In the genomic region with DNA sequence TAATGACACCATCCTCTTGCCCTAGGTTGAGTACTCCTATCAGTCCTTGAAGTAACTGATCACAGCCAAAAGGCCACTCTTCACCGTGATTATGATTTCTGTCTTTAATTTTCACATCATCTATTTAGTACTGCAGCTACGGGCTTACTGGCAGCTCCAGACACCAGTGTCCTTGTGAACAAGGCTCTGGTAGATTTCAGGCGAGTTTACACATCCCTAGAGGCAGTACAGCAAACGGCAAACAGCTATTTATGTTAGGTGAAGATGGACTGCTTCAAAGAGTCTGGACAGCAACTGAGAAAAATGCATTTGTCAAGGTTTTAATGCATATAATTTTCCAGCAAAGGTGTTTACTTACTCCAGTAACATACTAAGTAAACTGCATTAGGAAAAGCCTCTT, we compare ENCODE assay signal across 19 cellular contexts.
DNase-seq lines count a peak whose midpoint lies in the region; ATAC-seq and TF ChIP-seq lines count a peak whose summit lies in the region.
"Had no signal": no experiment of that assay in that cellular context is flagged by ENCODE, and none has a peak within 500 bp of the region (broad histone marks: within the 10 kb centered on the region; RNA-seq: fewer than 3 reads in every experiment).

No MANE protein-coding gene starts in this region.

- no peaks in the 10 kb centered on the region for H3K9me3 Mint-ChIP-seq in HFFc6

- H3K27me3 ChIP-seq in esophagus muscularis mucosa = no peaks in the 10 kb centered on the region

- H3K27me3 Mint-ChIP-seq in HFFc6 (ENCODE audit: insufficient read depth) = peaks cover 3% of the 10 kb centered on the region; the same call in 1 of the 2 replicates
- H3K27me3 Mint-ChIP-seq: CD4-positive, alpha-beta memory T cell had no signal

- H3K4me3 ChIP-seq in esophagus muscularis mucosa = no peak overlapping the region
- H3K4me3 ChIP-seq: GM12878, GM23338 had no signal

- H3K27ac ChIP-seq in esophagus muscularis mucosa (replicated peaks in 1 of 4) = no peak overlapping the region

- no peaks in the 10 kb centered on the region for H3K36me3 ChIP-seq in esophagus muscularis mucosa

- intact Hi-C loops in Right ventricle myocardium superior (cut with DNase I) = no loop called here
- intact Hi-C loops in left ventricle myocardium superior (cut with micrococcal nuclease) = no loop called here
- intact Hi-C loops in esophagus muscularis mucosa (cut with DNase I) = no loop called here

- DNase-seq in Right ventricle myocardium superior = no peak
- DNase-seq in left ventricle myocardium superior = no peak
- DNase-seq in NCI-H2081 (lab: John Stamatoyannopoulos, UW) = peak; percentile 27 to 49
- DNase-seq in NCI-H69 (lab: John Stamatoyannopoulos, UW) = peak; percentile 56
- peak; percentile 26 for DNase-seq in esophagus muscularis mucosa (ENCODE audit: extremely low spot score)
- DNase-seq in NCI-H774 (lab: John Stamatoyannopoulos, UW) = no peak
- no peak for DNase-seq in HFFc6
- DNase-seq: C1 segment of cervical spinal cord; Calu3; CD4-positive, alpha-beta memory T cell; COR-L47; DMS153; DND-41; GDM1; H9 had no signal

- no peak for TF ChIP-seq EP300 in esophagus muscularis mucosa (IDR thresholded peaks at IDR 0.05)

- ATAC-seq in Right ventricle myocardium superior (ENCODE audit: poor library complexity) (peak; percentile 21), left ventricle myocardium superior (no peak), HG03196 (IDR thresholded peaks at IDR 0.05; ENCODE audit: unreplicated experiment) (no peak)
- ATAC-seq: GM12878, GM23338, HCT116 had no signal

- no peaks in the 10 kb centered on the region for H3K9me3 ChIP-seq in esophagus muscularis mucosa

- no peak overlapping the region for H3K4me3 Mint-ChIP-seq in HFFc6
- H3K4me3 Mint-ChIP-seq: GM23338, H9 had no signal

- no peak overlapping the region for H3K27ac Mint-ChIP-seq in HFFc6
- H3K27ac Mint-ChIP-seq: GM23338 had no signal

- no peak for TF ChIP-seq POLR2A in esophagus muscularis mucosa (IDR thresholded peaks at IDR 0.05; ENCODE audit: low read depth)

- no peak for TF ChIP-seq CTCF in esophagus muscularis mucosa (IDR thresholded peaks at IDR 0.05)
- TF ChIP-seq CTCF in HFFc6 (IDR thresholded peaks at IDR 0.05) = no peak

- H3K4me1 ChIP-seq in esophagus muscularis mucosa = peaks cover 0 to 5% (median 2%) of the 10 kb centered on the region in 4 donors

- H3K4me1 Mint-ChIP-seq in HFFc6 (ENCODE audit: low read depth) = no peaks in the 10 kb centered on the region
- H3K4me1 Mint-ChIP-seq: GM23338, H9 had no signal

- H3K36me3 Mint-ChIP-seq in HFFc6 (ENCODE audit: low read depth) = no peaks in the 10 kb centered on the region

- 87% methylated on average over 4 of the region's 4 CpGs for WGBS in esophagus muscularis mucosa

Comparison
In these comparisons a context has a peak if more than half of its experiments do, and no peak if none do; other contexts are left out.
1. DNase-seq: peak in NCI-H2081 (2 of 2), NCI-H69 (single experiment) and esophagus muscularis mucosa (single experiment); none in Right ventricle myocardium superior (single experiment), left ventricle myocardium superior (single experiment), NCI-H774 (single experiment) and HFFc6 (single experiment).